In genomic region chr20:20547876-20548266, GRCh38 we compare ENCODE assay signal across 15 cellular contexts.
A peak's percentile ranks its signal among the peaks of the same experiment; 100 is the strongest.
DNase-seq lines count a peak whose midpoint lies in the region; ATAC-seq, FAIRE-seq and TF ChIP-seq lines count a peak whose summit lies in the region.
"Had no signal": no experiment of that assay in that cellular context is flagged by ENCODE, and none has a peak within 500 bp of the region (broad histone marks: within the 10 kb centered on the region; RNA-seq: fewer than 3 reads in every experiment).

No MANE protein-coding gene starts in this region.

- no peak overlapping the region for H3K4me3 ChIP-seq in CD4-positive, CD25-positive, alpha-beta regulatory T cell (ENCODE audit: low read depth, low read length)
- H3K4me3 ChIP-seq in DOHH2 (ENCODE audit: low read length) = peak overlapping the region; percentile 27; the same call in 1 of the 2 replicates
- H3K4me3 ChIP-seq in small intestine (ENCODE audit: low read depth in 1 of 2, low read length in 2 of 2) = no peak overlapping the region
- H3K4me3 ChIP-seq in HAP-1 = no peak overlapping the region
- H3K4me3 ChIP-seq: GM23248, K562 had no signal

- peaks cover 0 to 1% (median 0%) of the 10 kb centered on the region in 7 donors for H3K9me3 Mint-ChIP-seq in CD4-positive, CD25-positive, alpha-beta regulatory T cell
- no peaks in the 10 kb centered on the region for H3K9me3 Mint-ChIP-seq in effector memory CD8-positive, alpha-beta T cell
- no peaks in the 10 kb centered on the region for H3K9me3 Mint-ChIP-seq in stimulated activated effector memory CD8-positive, alpha-beta T cell treated with anti-CD3 and anti-CD28 coated beads, Interleukin-12 subunit alpha, Interleukin-12 subunit beta, amount 100 ng/mL, for 72 hours

- peaks cover 17 to 36% (median 28%) of the 10 kb centered on the region in 4 donors for H3K4me1 Mint-ChIP-seq in CD4-positive, CD25-positive, alpha-beta regulatory T cell
- peaks cover 8 to 17% of the 10 kb centered on the region in 2 donors for H3K4me1 Mint-ChIP-seq in effector memory CD8-positive, alpha-beta T cell (ENCODE audit: low read depth in 2 of 2)
- H3K4me1 Mint-ChIP-seq in stimulated activated effector memory CD8-positive, alpha-beta T cell treated with anti-CD3 and anti-CD28 coated beads, Interleukin-12 subunit alpha, Interleukin-12 subunit beta, amount 100 ng/mL, for 72 hours = peaks cover 26% of the 10 kb centered on the region

- in situ Hi-C loops in HAP-1 (cut with MboI; ENCODE audit: low sequenced_read_pairs) = no loop called here

- peaks cover 10% of the 10 kb centered on the region for H3K4me1 ChIP-seq in CD4-positive, CD25-positive, alpha-beta regulatory T cell (ENCODE audit: control insufficient read depth, insufficient read depth, low read length, poor library complexity, severe bottlenecking)
- peaks cover 12% of the 10 kb centered on the region for H3K4me1 ChIP-seq in DOHH2 (ENCODE audit: control insufficient read depth, low read length)
- peaks cover 4 to 10% of the 10 kb centered on the region in 2 donors for H3K4me1 ChIP-seq in small intestine (ENCODE audit: control insufficient read depth in 2 of 2, insufficient read depth in 1 of 2, low read depth in 1 of 2, low read length in 1 of 2)
- peaks cover 14% of the 10 kb centered on the region for H3K4me1 ChIP-seq in HAP-1

- H3K27me3 ChIP-seq in CD4-positive, CD25-positive, alpha-beta regulatory T cell (ENCODE audit: control insufficient read depth, insufficient read depth, low read length) = no peaks in the 10 kb centered on the region
- no peaks in the 10 kb centered on the region for H3K27me3 ChIP-seq in DOHH2 (ENCODE audit: control insufficient read depth, low read length)
- no peaks in the 10 kb centered on the region for H3K27me3 ChIP-seq in small intestine (ENCODE audit: control insufficient read depth in 2 of 2, insufficient read depth in 2 of 2, low read length in 2 of 2)
- no peaks in the 10 kb centered on the region for H3K27me3 ChIP-seq in HAP-1 (ENCODE audit: low read depth)
- H3K27me3 ChIP-seq: BE2C had no signal

- no peaks in the 10 kb centered on the region for H3K27me3 Mint-ChIP-seq in CD4-positive, CD25-positive, alpha-beta regulatory T cell
- H3K27me3 Mint-ChIP-seq in effector memory CD8-positive, alpha-beta T cell = no peaks in the 10 kb centered on the region

- peak overlapping the region in 2 of 3 donors; percentile 68 to 72 for H3K27ac Mint-ChIP-seq in CD4-positive, CD25-positive, alpha-beta regulatory T cell
- H3K27ac Mint-ChIP-seq in effector memory CD8-positive, alpha-beta T cell = peak overlapping the region; percentile 55 to 79
- H3K27ac Mint-ChIP-seq in stimulated activated effector memory CD8-positive, alpha-beta T cell treated with anti-CD3 and anti-CD28 coated beads, Interleukin-12 subunit alpha, Interleukin-12 subunit beta, amount 100 ng/mL, for 72 hours = no peak overlapping the region

- DNase-seq in CD4-positive, CD25-positive, alpha-beta regulatory T cell = no peak
- no peak for DNase-seq in effector memory CD8-positive, alpha-beta T cell
- no peak for DNase-seq in stimulated activated effector memory CD8-positive, alpha-beta T cell treated with anti-CD3 and anti-CD28 coated beads, Interleukin-12 subunit alpha, Interleukin-12 subunit beta, amount 100 ng/mL, for 72 hours (ENCODE audit: low spot score in 2 of 2)
- DNase-seq in small intestine (no peak), cortex of kidney (lab: John Stamatoyannopoulos, UW) (no peak), HAP-1 (ENCODE audit: low spot score in 2 of 2) (no peak)
- DNase-seq: BE2C, DMS79, NCI-H1048, NCI-H187 treated with DMSO at 0.1 percent for 48 hours, SIG-M5 had no signal

- H3K79me2 ChIP-seq in DOHH2 (ENCODE audit: control insufficient read depth, low read length) = no peaks in the 10 kb centered on the region

- FAIRE-seq in small intestine (lab: Jason Lieb, UNC) = no peak
- FAIRE-seq: G401.6, K562 had no signal

- no peaks in the 10 kb centered on the region for H3F3A ChIP-seq in DOHH2 (ENCODE audit: control insufficient read depth, insufficient read depth)

- H3K9me2 ChIP-seq in DOHH2 (replicated peaks; ENCODE audit: control insufficient read depth, low read length) = no peaks in the 10 kb centered on the region

- no peak for TF ChIP-seq CTCF in DOHH2 (IDR thresholded peaks at IDR 0.05; ENCODE audit: low read depth, low read length, poor library complexity, severe bottlenecking)

- no peak for ATAC-seq in CD4-positive, CD25-positive, alpha-beta regulatory T cell (ENCODE audit: low read depth in 2 of 2)
- no peak for ATAC-seq in effector memory CD8-positive, alpha-beta T cell (replicated peaks)
- peak; percentile 8 for ATAC-seq in stimulated activated effector memory CD8-positive, alpha-beta T cell treated with anti-CD3 and anti-CD28 coated beads, Interleukin-12 subunit alpha, Interleukin-12 subunit beta, amount 100 ng/mL, for 72 hours
- ATAC-seq: K562 had no signal

- WGBS in small intestine, 3 donors = 54 to 67% (median 63%) methylated on average over 2 of the region's 2 CpGs

- H3K4me2 ChIP-seq in DOHH2 (ENCODE audit: low read length) = peak overlapping the region; percentile 46

- no peak overlapping the region for H3K27ac ChIP-seq in CD4-positive, CD25-positive, alpha-beta regulatory T cell (ENCODE audit: insufficient read depth, low read length, poor library complexity, severe bottlenecking)
- H3K27ac ChIP-seq in DOHH2 (ENCODE audit: low read depth, low read length) (no peak overlapping the region), small intestine (ENCODE audit: low read depth in 1 of 2, low read length in 1 of 2) (no peak overlapping the region)
- H3K27ac ChIP-seq: GM23248 had no signal

- 0 out of 2 replicates have a peak, but pooled peaks cover 2% of the 10 kb centered on the region for H4K20me1 ChIP-seq in DOHH2 (ENCODE audit: control insufficient read depth, insufficient read depth, low read depth, low read length)

- H3K36me3 ChIP-seq in CD4-positive, CD25-positive, alpha-beta regulatory T cell (ENCODE audit: control insufficient read depth, insufficient read depth, low read length) = peaks cover 10% of the 10 kb centered on the region
- H3K36me3 ChIP-seq in DOHH2 (ENCODE audit: control insufficient read depth, low read length) = no peaks in the 10 kb centered on the region
- H3K36me3 ChIP-seq in small intestine (ENCODE audit: control insufficient read depth in 2 of 2, insufficient read depth in 2 of 2, low read length in 2 of 2) = peaks cover 0 to 3% of the 10 kb centered on the region in 2 donors
- H3K36me3 ChIP-seq in HAP-1 (replicated peaks) = no peaks in the 10 kb centered on the region
- H3K36me3 ChIP-seq: BE2C had no signal

- H3K4me3 Mint-ChIP-seq in CD4-positive, CD25-positive, alpha-beta regulatory T cell = no peak overlapping the region
- H3K4me3 Mint-ChIP-seq in effector memory CD8-positive, alpha-beta T cell = no peak overlapping the region
- no peak overlapping the region for H3K4me3 Mint-ChIP-seq in stimulated activated effector memory CD8-positive, alpha-beta T cell treated with anti-CD3 and anti-CD28 coated beads, Interleukin-12 subunit alpha, Interleukin-12 subunit beta, amount 100 ng/mL, for 72 hours

- peaks cover 25% of the 10 kb centered on the region for H3K36me3 Mint-ChIP-seq in CD4-positive, CD25-positive, alpha-beta regulatory T cell
- H3K36me3 Mint-ChIP-seq in effector memory CD8-positive, alpha-beta T cell (ENCODE audit: insufficient read depth) = peaks cover 18% of the 10 kb centered on the region
- peaks cover 22% of the 10 kb centered on the region for H3K36me3 Mint-ChIP-seq in stimulated activated effector memory CD8-positive, alpha-beta T cell treated with anti-CD3 and anti-CD28 coated beads, Interleukin-12 subunit alpha, Interleukin-12 subunit beta, amount 100 ng/mL, for 72 hours

- no peaks in the 10 kb centered on the region for H3K9me3 ChIP-seq in CD4-positive, CD25-positive, alpha-beta regulatory T cell (ENCODE audit: control insufficient read depth in 2 of 2, low read length in 2 of 2)
- H3K9me3 ChIP-seq in DOHH2 (ENCODE audit: control insufficient read depth, insufficient read depth, low read length) = no peaks in the 10 kb centered on the region
- no peaks in the 10 kb centered on the region for H3K9me3 ChIP-seq in small intestine (ENCODE audit: control insufficient read depth, low read depth)
- H3K9me3 ChIP-seq in HAP-1 = no peaks in the 10 kb centered on the region
- H3K9me3 ChIP-seq: BE2C had no signal
